In the genomic region with DNA sequence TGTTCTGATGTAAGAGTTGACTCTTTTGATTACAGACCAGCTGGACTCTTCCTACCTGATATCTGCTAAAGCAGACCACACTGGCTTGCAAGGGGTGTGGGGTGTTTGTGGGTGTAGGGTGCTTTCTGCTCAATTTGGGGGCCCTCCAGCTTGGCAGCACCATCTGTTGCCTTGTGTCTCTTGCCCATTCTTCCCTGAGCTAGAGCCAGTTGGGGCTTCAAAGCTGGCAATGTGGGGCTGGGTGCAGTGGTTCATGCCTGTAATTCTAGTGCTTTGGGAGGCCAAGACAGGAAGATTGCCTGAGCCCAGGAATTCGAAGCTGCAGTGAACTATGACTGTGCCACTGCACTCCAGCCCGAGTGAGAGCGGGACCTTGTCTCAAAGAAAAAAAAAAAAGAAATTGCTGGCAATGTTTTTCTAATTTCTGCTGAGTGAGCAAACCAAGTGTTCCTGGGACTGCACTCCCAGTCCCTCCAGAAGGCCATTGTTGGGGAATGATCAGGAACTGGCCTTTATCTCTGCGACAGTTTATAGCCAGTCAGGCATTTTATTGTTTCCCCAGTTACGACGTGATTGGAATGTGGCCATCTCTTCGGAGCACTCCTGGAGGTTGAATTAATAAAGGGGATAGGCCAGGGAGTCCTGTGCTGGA, we compare ENCODE assay signal across 18 cellular contexts. TPM values are rescaled to one million over a fixed set of nuclear protein-coding genes. Genes with fewer than 3 reads are reported as not detected.
DNase-seq lines count a peak whose midpoint lies in the region; ATAC-seq, FAIRE-seq and TF ChIP-seq lines count a peak whose summit lies in the region.
"Had no signal": no experiment of that assay in that cellular context is flagged by ENCODE, and none has a peak within 500 bp of the region (broad histone marks: within the 10 kb centered on the region; RNA-seq: fewer than 3 reads in every experiment).

No MANE protein-coding gene starts in this region.

- no peak overlapping the region for H3K4me3 ChIP-seq in astrocyte (ENCODE audit: insufficient read depth, low read depth, low read length)
- no peak overlapping the region for H3K4me3 ChIP-seq in hepatocyte
- H3K4me3 ChIP-seq: A549, SK-N-MC had no signal

- H3K4me3 Mint-ChIP-seq in astrocyte (ENCODE audit: unreplicated experiment) (no peak overlapping the region), nephron progenitor cell (no peak overlapping the region)
- no peak overlapping the region for H3K4me3 Mint-ChIP-seq in activated T-cell treated with anti-CD3 and anti-CD28 coated beads, Interleukin-2, amount 50 U/mL, for 72 hours
- no peak overlapping the region for H3K4me3 Mint-ChIP-seq in T-helper 2 cell treated with Interferon-gamma antibody and Interleukin-4, amounts not matched to agents 5 μg/mL and 100 μg/mL, for 36 hours
- H3K4me3 Mint-ChIP-seq in stimulated activated memory B cell treated with anti-CD40 and anti-IgM and Interleukin-4, amounts not matched to agents 10 μg/mL and 1 μg/mL and 100 μg/mL, for 72 hours, result no peak overlapping the region
- H3K4me3 Mint-ChIP-seq: naive B cell; stimulated activated effector memory CD8-positive, alpha-beta T cell treated with anti-CD3 and anti-CD28 coated beads, Interleukin-12 subunit alpha, Interleukin-12 subunit beta, amount 100 ng/mL, for 72 hours had no signal

- no peak overlapping the region for H3K4me2 ChIP-seq in astrocyte (ENCODE audit: low read length)
- no peak overlapping the region for H3K4me2 ChIP-seq in hepatocyte
- H3K4me2 ChIP-seq: A549 had no signal

- H3K9me3 ChIP-seq in astrocyte (ENCODE audit: insufficient read depth, low read depth, low read length) (no peaks in the 10 kb centered on the region), hepatocyte (ENCODE audit: low read depth) (no peaks in the 10 kb centered on the region)
- H3K9me3 ChIP-seq: A549 had no signal

- DNase-seq in AG20443 (ENCODE audit: low spot score) (peak; percentile 2), astrocyte (ENCODE audit: low read depth) (no peak), hepatocyte (ENCODE audit: low spot score) (peak; percentile 36), nephron progenitor cell (peak; percentile 18)
- DNase-seq in activated T-cell treated with anti-CD3 and anti-CD28 coated beads, Interleukin-2, amount 50 U/mL, for 72 hours, result no peak
- no peak for DNase-seq in activated CD4-positive, CD25-positive, alpha-beta regulatory T cell treated with anti-CD3 and anti-CD28 coated beads, Interleukin-2, amount 50 U/mL, for 72 hours
- DNase-seq in T-helper 2 cell treated with Interferon-gamma antibody and Interleukin-4, amounts not matched to agents 5 μg/mL and 100 μg/mL, for 36 hours (ENCODE audit: low spot score), result no peak
- DNase-seq: activated T-cell treated with anti-CD3 and anti-CD28 coated beads, Interleukin-2, amount 50 U/mL, for 48 hours; DMS79 treated with DMSO at 0.1 percent for 48 hours; naive B cell; NCI-H1694 treated with DMSO at 0.1 percent for 48 hours; NCI-H524 treated with DMSO at 0.1 percent for 48 hours had no signal

- H3K27me3 Mint-ChIP-seq in astrocyte (ENCODE audit: low read depth, unreplicated experiment) (peaks cover 21% of the 10 kb centered on the region), nephron progenitor cell (ENCODE audit: low read depth, poor library complexity) (peaks cover 8% of the 10 kb centered on the region)
- H3K27me3 Mint-ChIP-seq in activated T-cell treated with anti-CD3 and anti-CD28 coated beads, Interleukin-2, amount 50 U/mL, for 72 hours (ENCODE audit: low read depth), result peaks cover 27% of the 10 kb centered on the region
- H3K27me3 Mint-ChIP-seq in T-helper 2 cell treated with Interferon-gamma antibody and Interleukin-4, amounts not matched to agents 5 μg/mL and 100 μg/mL, for 36 hours (ENCODE audit: low read depth), result peaks cover 27% of the 10 kb centered on the region
- H3K27me3 Mint-ChIP-seq in stimulated activated memory B cell treated with anti-CD40 and anti-IgM and Interleukin-4, amounts not matched to agents 10 μg/mL and 1 μg/mL and 100 μg/mL, for 72 hours, result peaks cover 30% of the 10 kb centered on the region

- H3K27ac Mint-ChIP-seq in astrocyte (ENCODE audit: unreplicated experiment) (peak overlapping the region; percentile 60), nephron progenitor cell (peak overlapping the region; percentile 56)
- H3K27ac Mint-ChIP-seq in activated T-cell treated with anti-CD3 and anti-CD28 coated beads, Interleukin-2, amount 50 U/mL, for 72 hours, result no peak overlapping the region
- no peak overlapping the region for H3K27ac Mint-ChIP-seq in T-helper 2 cell treated with Interferon-gamma antibody and Interleukin-4, amounts not matched to agents 5 μg/mL and 100 μg/mL, for 36 hours
- H3K27ac Mint-ChIP-seq in stimulated activated memory B cell treated with anti-CD40 and anti-IgM and Interleukin-4, amounts not matched to agents 10 μg/mL and 1 μg/mL and 100 μg/mL, for 72 hours, result no peak overlapping the region
- H3K27ac Mint-ChIP-seq: stimulated activated effector memory CD8-positive, alpha-beta T cell treated with anti-CD3 and anti-CD28 coated beads, Interleukin-12 subunit alpha, Interleukin-12 subunit beta, amount 100 ng/mL, for 72 hours had no signal

- H3K27me3 ChIP-seq in astrocyte (ENCODE audit: insufficient read depth, low read length), result peaks cover 36% of the 10 kb centered on the region
- no peaks in the 10 kb centered on the region for H3K27me3 ChIP-seq in hepatocyte

- FAIRE-seq in astrocyte (lab: Jason Lieb, UNC), result no peak
- FAIRE-seq: A549, colon had no signal

- H3K79me2 ChIP-seq in astrocyte (ENCODE audit: insufficient read depth, low read length), result no peaks in the 10 kb centered on the region
- H3K79me2 ChIP-seq in hepatocyte, result no peaks in the 10 kb centered on the region

- H3K9ac ChIP-seq in astrocyte (ENCODE audit: low read length), result no peak overlapping the region

- peaks cover 2% of the 10 kb centered on the region for H3K9me3 Mint-ChIP-seq in astrocyte (ENCODE audit: unreplicated experiment)
- H3K9me3 Mint-ChIP-seq in nephron progenitor cell, result no peaks in the 10 kb centered on the region
- peaks cover 0 to 2% of the 10 kb centered on the region in 2 donors for H3K9me3 Mint-ChIP-seq in activated T-cell treated with anti-CD3 and anti-CD28 coated beads, Interleukin-2, amount 50 U/mL, for 72 hours
- no peaks in the 10 kb centered on the region for H3K9me3 Mint-ChIP-seq in T-helper 2 cell treated with Interferon-gamma antibody and Interleukin-4, amounts not matched to agents 5 μg/mL and 100 μg/mL, for 36 hours
- H3K9me3 Mint-ChIP-seq in stimulated activated memory B cell treated with anti-CD40 and anti-IgM and Interleukin-4, amounts not matched to agents 10 μg/mL and 1 μg/mL and 100 μg/mL, for 72 hours, result peaks cover 3% of the 10 kb centered on the region
- H3K9me3 Mint-ChIP-seq: stimulated activated effector memory CD8-positive, alpha-beta T cell treated with anti-CD3 and anti-CD28 coated beads, Interleukin-12 subunit alpha, Interleukin-12 subunit beta, amount 100 ng/mL, for 72 hours had no signal

- H3K4me1 Mint-ChIP-seq in astrocyte (ENCODE audit: low read depth, unreplicated experiment) (peaks cover 16% of the 10 kb centered on the region), nephron progenitor cell (peaks cover 54% of the 10 kb centered on the region)
- H3K4me1 Mint-ChIP-seq in activated T-cell treated with anti-CD3 and anti-CD28 coated beads, Interleukin-2, amount 50 U/mL, for 72 hours (ENCODE audit: low read depth), result no peaks in the 10 kb centered on the region
- no peaks in the 10 kb centered on the region for H3K4me1 Mint-ChIP-seq in T-helper 2 cell treated with Interferon-gamma antibody and Interleukin-4, amounts not matched to agents 5 μg/mL and 100 μg/mL, for 36 hours (ENCODE audit: low read depth)
- no peaks in the 10 kb centered on the region for H3K4me1 Mint-ChIP-seq in stimulated activated memory B cell treated with anti-CD40 and anti-IgM and Interleukin-4, amounts not matched to agents 10 μg/mL and 1 μg/mL and 100 μg/mL, for 72 hours
- H3K4me1 Mint-ChIP-seq: naive B cell; stimulated activated effector memory CD8-positive, alpha-beta T cell treated with anti-CD3 and anti-CD28 coated beads, Interleukin-12 subunit alpha, Interleukin-12 subunit beta, amount 100 ng/mL, for 72 hours had no signal

- H2AFZ ChIP-seq in astrocyte (ENCODE audit: low read depth, low read length) (no peak overlapping the region), hepatocyte (no peak overlapping the region)

- no peaks in the 10 kb centered on the region for H3K36me3 ChIP-seq in astrocyte (ENCODE audit: insufficient read depth, low read length)
- no peaks in the 10 kb centered on the region for H3K36me3 ChIP-seq in hepatocyte (replicated peaks; ENCODE audit: insufficient read depth, low read depth)

- H4K20me1 ChIP-seq in astrocyte (ENCODE audit: insufficient read depth, low read length), result no peaks in the 10 kb centered on the region
- no peaks in the 10 kb centered on the region for H4K20me1 ChIP-seq in hepatocyte (ENCODE audit: insufficient read depth, poor library complexity, severe bottlenecking)

- no peak for ATAC-seq in activated T-cell treated with anti-CD3 and anti-CD28 coated beads, Interleukin-2, amount 50 U/mL, for 72 hours (replicated peaks in 1 of 2)
- no peak for ATAC-seq in stimulated activated memory B cell treated with anti-CD40 and anti-IgM and Interleukin-4, amounts not matched to agents 10 μg/mL and 1 μg/mL and 100 μg/mL, for 72 hours
- ATAC-seq: A549; esophagus mucosa; stimulated activated effector memory CD8-positive, alpha-beta T cell treated with anti-CD3 and anti-CD28 coated beads, Interleukin-12 subunit alpha, Interleukin-12 subunit beta, amount 100 ng/mL, for 72 hours had no signal

- no peak overlapping the region for H3K27ac ChIP-seq in astrocyte (ENCODE audit: low read depth, low read length)
- H3K27ac ChIP-seq in hepatocyte, result peak overlapping the region; percentile 57
- H3K27ac ChIP-seq: A549, SK-N-MC had no signal

- H3K4me1 ChIP-seq in astrocyte (ENCODE audit: insufficient read depth, low read length), result no peaks in the 10 kb centered on the region
- H3K4me1 ChIP-seq in hepatocyte (ENCODE audit: insufficient read depth), result peaks cover 15% of the 10 kb centered on the region
- H3K4me1 ChIP-seq: A549 had no signal

- 31% methylated on average over 7 of the region's 7 CpGs for WGBS in hepatocyte (ENCODE audit: low lambda C conversion rate, missing lambda C conversion rate)

- TF ChIP-seq CTCF in astrocyte (IDR thresholded peaks at IDR 0.05; ENCODE audit: insufficient read depth, low read depth, low read length) (no peak), hepatocyte (IDR thresholded peaks at IDR 0.05; ENCODE audit: poor library complexity) (no peak), nephron progenitor cell (IDR thresholded peaks at IDR 0.05) (no peak)

- H3K36me3 Mint-ChIP-seq in astrocyte (ENCODE audit: low read depth, unreplicated experiment), result no peaks in the 10 kb centered on the region
- no peaks in the 10 kb centered on the region for H3K36me3 Mint-ChIP-seq in nephron progenitor cell (ENCODE audit: low read depth)
- H3K36me3 Mint-ChIP-seq in activated T-cell treated with anti-CD3 and anti-CD28 coated beads, Interleukin-2, amount 50 U/mL, for 72 hours (ENCODE audit: insufficient read depth in 2 of 2), result no peaks in the 10 kb centered on the region
- H3K36me3 Mint-ChIP-seq in T-helper 2 cell treated with Interferon-gamma antibody and Interleukin-4, amounts not matched to agents 5 μg/mL and 100 μg/mL, for 36 hours (ENCODE audit: low read depth), result no peaks in the 10 kb centered on the region
- H3K36me3 Mint-ChIP-seq in stimulated activated memory B cell treated with anti-CD40 and anti-IgM and Interleukin-4, amounts not matched to agents 10 μg/mL and 1 μg/mL and 100 μg/mL, for 72 hours, result no peaks in the 10 kb centered on the region
- H3K36me3 Mint-ChIP-seq: naive B cell; stimulated activated effector memory CD8-positive, alpha-beta T cell treated with anti-CD3 and anti-CD28 coated beads, Interleukin-12 subunit alpha, Interleukin-12 subunit beta, amount 100 ng/mL, for 72 hours had no signal

- H3K9me2 ChIP-seq in hepatocyte (replicated peaks; ENCODE audit: insufficient read depth), result no peaks in the 10 kb centered on the region

RNA-seq across cellular contexts. Expression of gene LIPG, which starts 57.0 kb away (rescaled TPM):
- total RNA-seq in astrocyte (11.0 and 18.3 TPM in 2 replicates), hepatocyte (75.2 and 85.2 TPM in 2 replicates)
- 36.9 and 43.4 TPM in 2 replicates for polyA plus RNA-seq in hepatocyte
- under 1 TPM in 1 of 2 donors, not detected in 1; 0.12 TPM for total RNA-seq in activated T-cell treated with anti-CD3 and anti-CD28 coated beads, Interleukin-2, amount 50 U/mL, for 72 hours

Comparison
In these comparisons a context has a peak if more than half of its experiments do, and no peak if none do; other contexts are left out.
1. DNase-seq: peak in AG20443 (single experiment), hepatocyte (single experiment) and nephron progenitor cell (single experiment); none in astrocyte (single experiment), activated T-cell treated with anti-CD3 and anti-CD28 coated beads, Interleukin-2, amount 50 U/mL, for 72 hours (0 of 2), activated CD4-positive, CD25-positive, alpha-beta regulatory T cell treated with anti-CD3 and anti-CD28 coated beads, Interleukin-2, amount 50 U/mL, for 72 hours (single experiment) and T-helper 2 cell treated with Interferon-gamma antibody and Interleukin-4, amounts not matched to agents 5 μg/mL and 100 μg/mL, for 36 hours (single experiment).
2. H3K27ac Mint-ChIP-seq: peak in astrocyte (single experiment) and nephron progenitor cell (single experiment); none in activated T-cell treated with anti-CD3 and anti-CD28 coated beads, Interleukin-2, amount 50 U/mL, for 72 hours (single experiment), T-helper 2 cell treated with Interferon-gamma antibody and Interleukin-4, amounts not matched to agents 5 μg/mL and 100 μg/mL, for 36 hours (single experiment) and stimulated activated memory B cell treated with anti-CD40 and anti-IgM and Interleukin-4, amounts not matched to agents 10 μg/mL and 1 μg/mL and 100 μg/mL, for 72 hours (single experiment).
3. RNA of gene LIPG, which starts 57.0 kb away (total RNA-seq): 75.2 to 85.2 TPM in hepatocyte and 11.0 to 18.3 TPM in astrocyte; 0.12 TPM in activated T-cell treated with anti-CD3 and anti-CD28 coated beads, Interleukin-2, amount 50 U/mL, for 72 hours; every median in the first group is over 10 times any median in the second.